18 cellular contexts compared by ENCODE assay signal in the genomic region with DNA sequence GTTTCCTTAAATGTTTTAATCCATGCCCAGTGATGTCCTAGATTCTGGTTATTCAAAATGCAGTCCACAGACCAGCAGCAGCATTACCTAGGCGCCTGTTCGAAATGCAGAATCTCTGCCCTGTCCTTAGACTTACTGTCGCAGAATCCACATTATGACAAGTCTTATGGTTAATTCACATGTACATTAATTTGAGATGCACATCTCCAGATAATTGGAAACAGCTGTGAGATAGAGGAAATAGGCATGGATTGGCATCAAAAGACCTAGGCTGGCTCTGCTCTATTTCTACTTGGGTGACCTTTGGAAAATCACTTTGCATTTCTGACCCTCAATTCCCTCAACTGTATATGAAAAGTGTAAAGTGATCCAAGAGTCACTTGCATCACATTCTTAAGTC.
DNase-seq lines count a peak whose midpoint lies in the region; ATAC-seq and TF ChIP-seq lines count a peak whose summit lies in the region.
"Had no signal": no experiment of that assay in that cellular context is flagged by ENCODE, and none has a peak within 500 bp of the region (broad histone marks: within the 10 kb centered on the region; RNA-seq: fewer than 3 reads in every experiment).

No MANE protein-coding gene starts in this region.

- H3K9me3 ChIP-seq in BE2C: no peaks in the 10 kb centered on the region
- H3K9me3 ChIP-seq in endodermal cell (ENCODE audit: control insufficient read depth, low read length): no peaks in the 10 kb centered on the region
- H3K9me3 ChIP-seq in neuron (ENCODE audit: low read length): no peaks in the 10 kb centered on the region
- H3K9me3 ChIP-seq: HAP-1 had no signal

- H3K4me3 ChIP-seq in BE2C (ENCODE audit: low read depth, low read length) (no peak overlapping the region), endodermal cell (ENCODE audit: low read length) (no peak overlapping the region), neuron (ENCODE audit: low read length) (no peak overlapping the region)
- H3K4me3 ChIP-seq: HAP-1, K562 had no signal

- H3K27ac Mint-ChIP-seq in endodermal cell: no peak overlapping the region
- H3K27ac Mint-ChIP-seq: B cell; CD14-positive monocyte; CD4-positive, alpha-beta memory T cell had no signal

- TF ChIP-seq CTCF in BE2C (IDR thresholded peaks at IDR 0.05; ENCODE audit: low read depth, low read length) (no peak), endodermal cell (conservative IDR thresholded peaks at IDR 0.05) (no peak)

- H3K27me3 ChIP-seq in BE2C (no peaks in the 10 kb centered on the region), endodermal cell (ENCODE audit: control insufficient read depth, insufficient read depth, low read length, poor library complexity, severe bottlenecking) (no peaks in the 10 kb centered on the region), neuron (ENCODE audit: insufficient read depth, low read length) (no peaks in the 10 kb centered on the region)

- no peak overlapping the region for H3K4me3 Mint-ChIP-seq in endodermal cell
- H3K4me3 Mint-ChIP-seq: B cell; CD14-positive monocyte; CD4-positive, alpha-beta memory T cell had no signal

- peak overlapping the region; percentile 9 for H2AFZ ChIP-seq in neuron (ENCODE audit: low read depth, low read length)

- WGBS in endodermal cell (ENCODE audit: insufficient coverage in 1 of 2, insufficient read length in 1 of 2), 2 experiments: 95 to 100% methylated on average over 2 to 3 of the region's 3 CpGs

- H3K27me3 Mint-ChIP-seq in endodermal cell (ENCODE audit: insufficient read depth): no peaks in the 10 kb centered on the region

- H3K4me1 ChIP-seq in BE2C (peaks cover 14% of the 10 kb centered on the region), endodermal cell (ENCODE audit: control insufficient read depth, insufficient read depth, low read length) (no peaks in the 10 kb centered on the region), neuron (ENCODE audit: insufficient read depth, low read length) (peaks cover 33% of the 10 kb centered on the region)

- H3K9ac ChIP-seq in endodermal cell (ENCODE audit: extremely low read depth, low read length, poor library complexity, severe bottlenecking): no peak overlapping the region

- peaks cover 38% of the 10 kb centered on the region for H3K4me1 Mint-ChIP-seq in endodermal cell
- H3K4me1 Mint-ChIP-seq: B cell; CD14-positive monocyte; CD4-positive, alpha-beta memory T cell had no signal

- H3K36me3 ChIP-seq in BE2C (no peaks in the 10 kb centered on the region), endodermal cell (ENCODE audit: control insufficient read depth, insufficient read depth, low read length) (no peaks in the 10 kb centered on the region), neuron (ENCODE audit: insufficient read depth, low read length) (no peaks in the 10 kb centered on the region)
- H3K36me3 ChIP-seq: HAP-1 had no signal

- DNase-seq in BE2C (peak; percentile 18), NCI-H69 (lab: John Stamatoyannopoulos, UW) (peak; percentile 18), endodermal cell (no peak), HEK293T (ENCODE audit: extremely low spot score) (no peak), DMS53 treated with DMSO at 0.1 percent for 48 hours (lab: John Stamatoyannopoulos, UW; ENCODE audit: unreplicated experiment) (no peak), NOMO-1 (lab: John Stamatoyannopoulos, UW; ENCODE audit: unreplicated experiment in 2 of 2) (no peak)
- DNase-seq: 8988T; CD4-positive, alpha-beta memory T cell; DMS153; DMS79 treated with DMSO at 0.1 percent for 48 hours; GF-D8; IMR-90 had no signal

- no peaks in the 10 kb centered on the region for H3K36me3 Mint-ChIP-seq in endodermal cell (ENCODE audit: low read depth)
- H3K36me3 Mint-ChIP-seq: CD14-positive monocyte; CD4-positive, alpha-beta memory T cell had no signal

- peak overlapping the region; percentile 44 for H3K27ac ChIP-seq in endodermal cell (ENCODE audit: low read depth, low read length)

- POLR2A ChIA-PET in HEK293T (lab: Yijun Ruan, JAX): no interaction called here

- H3K9me3 Mint-ChIP-seq in endodermal cell: no peaks in the 10 kb centered on the region

- CTCF ChIA-PET in HEK293T (lab: Yijun Ruan, JAX): interaction anchor here (0.6 kb wide), 1 partner anchor 274 kb away, joined by 3 read pairs; no protein-coding TSS in a partner anchor

- ATAC-seq in GM21526 (IDR thresholded peaks at IDR 0.05; ENCODE audit: low FRiP score, unreplicated experiment): no peak
- ATAC-seq: K562 had no signal

TF ChIP-seq in HEK293T, 16 proteins besides CTCF, POLR2A, EP300 and RAD21:
- no peak for TF ChIP-seq LEF1 (IDR thresholded peaks at IDR 0.05; ENCODE audit: borderline replicate concordance)
- no peak for TF ChIP-seq SUZ12 (IDR thresholded peaks at IDR 0.05)
- no peak for TF ChIP-seq SP1 (IDR thresholded peaks at IDR 0.05)
- no peak for TF ChIP-seq PKNOX1 (IDR thresholded peaks at IDR 0.05)
- TF ChIP-seq CTBP1 (IDR thresholded peaks at IDR 0.05; ENCODE audit: borderline replicate concordance): no peak
- TF ChIP-seq ELF4 (IDR thresholded peaks at IDR 0.05): no peak
- no peak for TF ChIP-seq ARNT (IDR thresholded peaks at IDR 0.05)
- no peak for TF ChIP-seq L3MBTL2 (conservative IDR thresholded peaks at IDR 0.05)
- no peak for TF ChIP-seq ZNF384 (IDR thresholded peaks at IDR 0.05)
- TF ChIP-seq NFRKB (IDR thresholded peaks at IDR 0.05): no peak
TF ChIP-seq in HEK293T: peak in this region for 0.

Comparison
In these comparisons a context has a peak if more than half of its experiments do, and no peak if none do; other contexts are left out.
1. DNase-seq: peak in BE2C (single experiment) and NCI-H69 (single experiment); none in endodermal cell (single experiment), HEK293T (single experiment), DMS53 treated with DMSO at 0.1 percent for 48 hours (single experiment) and NOMO-1 (0 of 2).